In the genomic region with DNA sequence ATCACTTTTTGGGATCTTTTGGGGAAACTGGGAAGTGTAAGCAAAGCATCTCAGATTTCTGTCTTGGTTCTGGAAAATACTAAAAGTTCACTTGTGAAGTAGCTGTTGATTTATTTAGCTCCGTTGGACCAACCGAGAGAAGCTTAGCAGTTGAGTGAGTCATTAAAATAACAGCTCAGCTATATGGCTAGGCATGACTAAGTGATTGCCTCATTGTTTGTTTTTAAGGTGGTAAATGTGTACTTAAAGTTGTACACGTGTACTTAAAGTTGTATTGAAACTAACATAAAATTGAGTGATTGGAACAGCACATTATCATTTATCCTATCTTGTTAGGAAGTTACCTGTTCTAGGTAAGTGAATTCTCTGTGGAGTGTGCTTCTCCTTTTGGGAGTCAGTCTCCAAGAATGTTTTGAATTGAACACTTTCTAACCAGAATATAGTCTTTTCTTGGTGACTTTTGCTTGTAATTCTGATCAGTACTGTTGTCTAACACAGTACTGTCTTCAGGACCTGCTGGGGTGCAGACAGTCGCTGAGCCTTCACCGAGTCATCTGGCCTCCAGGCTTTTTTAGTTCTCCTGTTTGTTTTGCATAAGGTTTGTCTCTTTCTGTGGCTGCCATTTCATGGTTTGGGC, we compare ENCODE assay signal across 8 cellular contexts. TPM values are rescaled to one million over a fixed set of nuclear protein-coding genes. Genes with fewer than 3 reads are reported as not detected.
DNase-seq lines count a peak whose midpoint lies in the region; ATAC-seq and TF ChIP-seq lines count a peak whose summit lies in the region.

No MANE protein-coding gene starts in this region.

- peaks cover 22% of the 10 kb centered on the region for H3K36me3 Mint-ChIP-seq in CD4-positive, CD25-positive, alpha-beta regulatory T cell

- no peaks in the 10 kb centered on the region for H3K9me3 Mint-ChIP-seq in CD4-positive, CD25-positive, alpha-beta regulatory T cell

- no peak overlapping the region for H3K27ac ChIP-seq in CD4-positive, CD25-positive, alpha-beta regulatory T cell (ENCODE audit: insufficient read depth, low read length, poor library complexity, severe bottlenecking)
- H3K27ac ChIP-seq in liver (ENCODE audit: low read depth in 1 of 2, low read length in 2 of 2), result peak overlapping the region; percentile 36 to 63

- peaks cover 29% of the 10 kb centered on the region for H3K36me3 ChIP-seq in CD4-positive, CD25-positive, alpha-beta regulatory T cell (ENCODE audit: control insufficient read depth, insufficient read depth, low read length)
- peaks cover 0 to 14% (median 3%) of the 10 kb centered on the region in 4 donors for H3K36me3 ChIP-seq in liver (ENCODE audit: control insufficient read depth in 4 of 4, insufficient read depth in 3 of 4, low read depth in 1 of 4, low read length in 3 of 4)

- H3K27me3 Mint-ChIP-seq in CD4-positive, CD25-positive, alpha-beta regulatory T cell, result no peaks in the 10 kb centered on the region

- 34% methylated on average over 5 of the region's 5 CpGs for WGBS in liver

- no peak for TF ChIP-seq CTCF in liver (IDR thresholded peaks at IDR 0.05; ENCODE audit: low read depth, low read length, missing input control)

- H3K4me3 ChIP-seq in CD4-positive, CD25-positive, alpha-beta regulatory T cell (ENCODE audit: low read depth, low read length), result peak overlapping the region; percentile 9
- H3K4me3 ChIP-seq in liver (ENCODE audit: low read depth in 1 of 3, low read length in 3 of 3), result no peak overlapping the region

- H3K9me3 ChIP-seq in CD4-positive, CD25-positive, alpha-beta regulatory T cell (ENCODE audit: control insufficient read depth in 2 of 2, low read length in 2 of 2), result no peaks in the 10 kb centered on the region
- no peaks in the 10 kb centered on the region for H3K9me3 ChIP-seq in liver (ENCODE audit: control insufficient read depth in 4 of 4, low read length in 3 of 4)

- peaks cover 20 to 67% (median 51%) of the 10 kb centered on the region in 4 donors for H3K4me1 Mint-ChIP-seq in CD4-positive, CD25-positive, alpha-beta regulatory T cell

- peak overlapping the region; percentile 52 to 72 (median 62) for H3K4me3 Mint-ChIP-seq in CD4-positive, CD25-positive, alpha-beta regulatory T cell

- peak in 1 of 3 donors; percentile 67 for DNase-seq in CD4-positive, CD25-positive, alpha-beta regulatory T cell
- peak; percentile 49 for DNase-seq in NCI-H510A treated with DMSO at 0.1 percent for 48 hours (lab: John Stamatoyannopoulos, UW)
- peak; percentile 89 for DNase-seq in astrocyte of the hippocampus (ENCODE audit: low read depth, low spot score)
- no peak for DNase-seq in GM19238 (ENCODE audit: insufficient read length, low spot score)
- no peak for DNase-seq in mesenteric fat pad (ENCODE audit: low spot score)
- DNase-seq in NCI-H2107 (lab: John Stamatoyannopoulos, UW), result no peak

- peaks cover 34% of the 10 kb centered on the region for H3K4me1 ChIP-seq in CD4-positive, CD25-positive, alpha-beta regulatory T cell (ENCODE audit: control insufficient read depth, insufficient read depth, low read length, poor library complexity, severe bottlenecking)
- H3K4me1 ChIP-seq in liver (ENCODE audit: control insufficient read depth in 4 of 4, insufficient read depth in 4 of 4, low read length in 3 of 4), result peaks cover 14 to 29% (median 20%) of the 10 kb centered on the region in 4 donors

- no peaks in the 10 kb centered on the region for H3K27me3 ChIP-seq in CD4-positive, CD25-positive, alpha-beta regulatory T cell (ENCODE audit: control insufficient read depth, insufficient read depth, low read length)
- H3K27me3 ChIP-seq in liver (ENCODE audit: control insufficient read depth in 4 of 4, insufficient read depth in 4 of 4, low read length in 3 of 4), result no peaks in the 10 kb centered on the region

- peak overlapping the region; percentile 44 to 80 (median 73) for H3K27ac Mint-ChIP-seq in CD4-positive, CD25-positive, alpha-beta regulatory T cell

- peak; percentile 49 to 62 for ATAC-seq in CD4-positive, CD25-positive, alpha-beta regulatory T cell (ENCODE audit: low read depth in 2 of 2)
- ATAC-seq in GM19395 (IDR thresholded peaks at IDR 0.05; ENCODE audit: unreplicated experiment), result peak; percentile 31

- no peak overlapping the region for H3K9ac ChIP-seq in liver (ENCODE audit: low read depth in 1 of 2, low read length in 2 of 2)

- TF ChIP-seq RAD21 in liver (IDR thresholded peaks at IDR 0.05), result no peak

TF ChIP-seq in liver, 16 proteins besides CTCF, POLR2A, EP300 and RAD21:
- no peak for TF ChIP-seq GABPA (IDR thresholded peaks at IDR 0.05 in 1 of 2, conservative IDR thresholded peaks at IDR 0.05 in 1 of 2)
- TF ChIP-seq, protein P1, sequence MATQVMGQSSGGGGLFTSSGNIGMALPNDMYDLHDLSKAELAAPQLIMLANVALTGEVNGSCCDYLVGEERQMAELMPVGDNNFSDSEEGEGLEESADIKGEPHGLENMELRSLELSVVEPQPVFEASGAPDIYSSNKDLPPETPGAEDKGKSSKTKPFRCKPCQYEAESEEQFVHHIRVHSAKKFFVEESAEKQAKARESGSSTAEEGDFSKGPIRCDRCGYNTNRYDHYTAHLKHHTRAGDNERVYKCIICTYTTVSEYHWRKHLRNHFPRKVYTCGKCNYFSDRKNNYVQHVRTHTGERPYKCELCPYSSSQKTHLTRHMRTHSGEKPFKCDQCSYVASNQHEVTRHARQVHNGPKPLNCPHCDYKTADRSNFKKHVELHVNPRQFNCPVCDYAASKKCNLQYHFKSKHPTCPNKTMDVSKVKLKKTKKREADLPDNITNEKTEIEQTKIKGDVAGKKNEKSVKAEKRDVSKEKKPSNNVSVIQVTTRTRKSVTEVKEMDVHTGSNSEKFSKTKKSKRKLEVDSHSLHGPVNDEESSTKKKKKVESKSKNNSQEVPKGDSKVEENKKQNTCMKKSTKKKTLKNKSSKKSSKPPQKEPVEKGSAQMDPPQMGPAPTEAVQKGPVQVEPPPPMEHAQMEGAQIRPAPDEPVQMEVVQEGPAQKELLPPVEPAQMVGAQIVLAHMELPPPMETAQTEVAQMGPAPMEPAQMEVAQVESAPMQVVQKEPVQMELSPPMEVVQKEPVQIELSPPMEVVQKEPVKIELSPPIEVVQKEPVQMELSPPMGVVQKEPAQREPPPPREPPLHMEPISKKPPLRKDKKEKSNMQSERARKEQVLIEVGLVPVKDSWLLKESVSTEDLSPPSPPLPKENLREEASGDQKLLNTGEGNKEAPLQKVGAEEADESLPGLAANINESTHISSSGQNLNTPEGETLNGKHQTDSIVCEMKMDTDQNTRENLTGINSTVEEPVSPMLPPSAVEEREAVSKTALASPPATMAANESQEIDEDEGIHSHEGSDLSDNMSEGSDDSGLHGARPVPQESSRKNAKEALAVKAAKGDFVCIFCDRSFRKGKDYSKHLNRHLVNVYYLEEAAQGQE (IDR thresholded peaks at IDR 0.05), result no peak
- peak in 1 of 2 donors; percentile 58 for TF ChIP-seq RXRA (IDR thresholded peaks at IDR 0.05)
- TF ChIP-seq NR2F2 (IDR thresholded peaks at IDR 0.05), result no peak
- TF ChIP-seq TAF1 (conservative IDR thresholded peaks at IDR 0.05), result no peak
- TF ChIP-seq JUND (IDR thresholded peaks at IDR 0.05), result peak; percentile 94 to 98
- TF ChIP-seq, protein P2, sequence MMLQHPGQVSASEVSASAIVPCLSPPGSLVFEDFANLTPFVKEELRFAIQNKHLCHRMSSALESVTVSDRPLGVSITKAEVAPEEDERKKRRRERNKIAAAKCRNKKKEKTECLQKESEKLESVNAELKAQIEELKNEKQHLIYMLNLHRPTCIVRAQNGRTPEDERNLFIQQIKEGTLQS (IDR thresholded peaks at IDR 0.05), result peak; percentile 85
- TF ChIP-seq YY1 (IDR thresholded peaks at IDR 0.05), result no peak
- no peak for TF ChIP-seq HNF4G (IDR thresholded peaks at IDR 0.05)
- TF ChIP-seq FOXA2 (IDR thresholded peaks at IDR 0.05), result peak; percentile 71
- TF ChIP-seq HNF4A (conservative IDR thresholded peaks at IDR 0.05), result peak in 1 of 2 donors; percentile 42
- TF ChIP-seq EGR1 (IDR thresholded peaks at IDR 0.05; ENCODE audit: low read depth in 2 of 2), result peak in 1 of 2 donors; percentile 24
- TF ChIP-seq, protein P3, sequence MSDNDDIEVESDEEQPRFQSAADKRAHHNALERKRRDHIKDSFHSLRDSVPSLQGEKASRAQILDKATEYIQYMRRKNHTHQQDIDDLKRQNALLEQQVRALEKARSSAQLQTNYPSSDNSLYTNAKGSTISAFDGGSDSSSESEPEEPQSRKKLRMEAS (IDR thresholded peaks at IDR 0.05), result peak; percentile 25
- TF ChIP-seq, protein P4, sequence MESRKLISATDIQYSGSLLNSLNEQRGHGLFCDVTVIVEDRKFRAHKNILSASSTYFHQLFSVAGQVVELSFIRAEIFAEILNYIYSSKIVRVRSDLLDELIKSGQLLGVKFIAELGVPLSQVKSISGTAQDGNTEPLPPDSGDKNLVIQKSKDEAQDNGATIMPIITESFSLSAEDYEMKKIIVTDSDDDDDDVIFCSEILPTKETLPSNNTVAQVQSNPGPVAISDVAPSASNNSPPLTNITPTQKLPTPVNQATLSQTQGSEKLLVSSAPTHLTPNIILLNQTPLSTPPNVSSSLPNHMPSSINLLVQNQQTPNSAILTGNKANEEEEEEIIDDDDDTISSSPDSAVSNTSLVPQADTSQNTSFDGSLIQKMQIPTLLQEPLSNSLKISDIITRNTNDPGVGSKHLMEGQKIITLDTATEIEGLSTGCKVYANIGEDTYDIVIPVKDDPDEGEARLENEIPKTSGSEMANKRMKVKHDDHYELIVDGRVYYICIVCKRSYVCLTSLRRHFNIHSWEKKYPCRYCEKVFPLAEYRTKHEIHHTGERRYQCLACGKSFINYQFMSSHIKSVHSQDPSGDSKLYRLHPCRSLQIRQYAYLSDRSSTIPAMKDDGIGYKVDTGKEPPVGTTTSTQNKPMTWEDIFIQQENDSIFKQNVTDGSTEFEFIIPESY (IDR thresholded peaks at IDR 0.05), result peak; percentile 32
- no peak for TF ChIP-seq FOXA1 (IDR thresholded peaks at IDR 0.05)
- peak; percentile 25 for TF ChIP-seq SP1 (IDR thresholded peaks at IDR 0.05)

RNA-seq across cellular contexts. Expression of a gene that starts 2.9 kb away (rescaled TPM):
- 23.0 TPM for total RNA-seq in CD4-positive, CD25-positive, alpha-beta regulatory T cell
- polyA plus RNA-seq in CD4-positive, CD25-positive, alpha-beta regulatory T cell, result 10 to 100 TPM in 1 of 4 donors, 1 to 10 TPM in 3; 6.8 to 10.2 (median 9.2) TPM
- total RNA-seq in liver (10 to 100 TPM in 1 of 2 donors, 1 to 10 TPM in 1; 6.9 to 13.1 TPM), mesenteric fat pad (21.7 TPM)
- polyA plus RNA-seq in liver, result 1 to 10 TPM; 4.0 to 4.1 TPM

RNA-seq across cellular contexts. Expression of a gene that starts 40.1 kb away (rescaled TPM):
- total RNA-seq in CD4-positive, CD25-positive, alpha-beta regulatory T cell, result 0.57 TPM
- under 1 TPM in 3 of 4 donors, not detected in 1; 0.24 to 0.64 (median 0.54) TPM for polyA plus RNA-seq in CD4-positive, CD25-positive, alpha-beta regulatory T cell
- total RNA-seq in liver (under 1 TPM; 0.28 to 0.67 TPM), mesenteric fat pad (2.1 TPM)
- under 1 TPM; 0.43 to 0.67 TPM for polyA plus RNA-seq in liver

Comparison
In these comparisons a context has a peak if more than half of its experiments do, and no peak if none do; other contexts are left out.
1. DNase-seq: peak in NCI-H510A treated with DMSO at 0.1 percent for 48 hours (single experiment) and astrocyte of the hippocampus (single experiment); none in GM19238 (single experiment), mesenteric fat pad (single experiment) and NCI-H2107 (single experiment).